In the genomic region with DNA sequence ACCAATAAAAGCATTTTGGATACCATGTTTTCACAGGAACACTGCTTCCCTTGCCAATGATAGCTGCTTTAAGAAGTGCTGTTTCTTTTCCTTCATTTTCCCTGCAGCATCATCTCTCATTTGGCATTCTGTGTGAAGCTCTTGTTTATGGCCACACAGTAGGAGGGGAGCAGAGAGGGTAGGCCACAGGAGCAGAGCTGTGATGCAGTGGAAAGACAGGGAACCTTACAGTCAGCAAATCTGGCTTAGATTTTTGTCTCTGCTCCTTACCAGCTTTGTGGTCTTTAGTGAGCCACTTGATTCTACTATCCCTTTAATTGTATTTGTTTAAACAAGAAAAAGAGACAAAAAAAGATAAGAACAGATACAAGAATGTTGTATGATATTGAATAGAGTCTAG, we compare ENCODE assay signal across 22 cellular contexts.
"Had no signal": no experiment of that assay in that cellular context is flagged by ENCODE, and none has a peak within 500 bp of the region (broad histone marks: within the 10 kb centered on the region; RNA-seq: fewer than 3 reads in every experiment).

No MANE protein-coding gene starts in this region.

- H3K36me3 Mint-ChIP-seq: naive thymus-derived CD4-positive, alpha-beta T cell; stimulated activated memory B cell treated with anti-CD40 and anti-IgM and Interleukin-4, amounts not matched to agents 10 μg/mL and 1 μg/mL and 100 μg/mL, for 72 hours; type B pancreatic cell had no signal

- ATAC-seq: gastroesophageal sphincter; left cardiac atrium; naive thymus-derived CD4-positive, alpha-beta T cell; sciatic nerve; stimulated activated memory B cell treated with anti-CD40 and anti-IgM and Interleukin-4, amounts not matched to agents 10 μg/mL and 1 μg/mL and 100 μg/mL, for 72 hours; stimulated activated naive CD8-positive, alpha-beta T cell treated with anti-CD3 and anti-CD28 coated beads, Interleukin-15, amount 100 ng/mL, for 72 hours had no signal

- H3K27me3 Mint-ChIP-seq: stimulated activated memory B cell treated with anti-CD40 and anti-IgM and Interleukin-4, amounts not matched to agents 10 μg/mL and 1 μg/mL and 100 μg/mL, for 72 hours had no signal

- H3K4me3 ChIP-seq: coronary artery, esophagus muscularis mucosa, gastroesophageal sphincter, left ventricle myocardium inferior, lung, spleen, thyroid gland had no signal

- H3K4me1 Mint-ChIP-seq: naive thymus-derived CD4-positive, alpha-beta T cell; stimulated activated memory B cell treated with anti-CD40 and anti-IgM and Interleukin-4, amounts not matched to agents 10 μg/mL and 1 μg/mL and 100 μg/mL, for 72 hours; stimulated activated naive CD8-positive, alpha-beta T cell treated with anti-CD3 and anti-CD28 coated beads, Interleukin-15, amount 100 ng/mL, for 72 hours had no signal

- H3K27ac ChIP-seq: coronary artery, esophagus muscularis mucosa, gastroesophageal sphincter, left ventricle myocardium inferior, neutrophil, spleen, thyroid gland had no signal

- DNase-seq: effector CD8-positive, alpha-beta T cell; foreskin fibroblast; glutamatergic neuron; islet precursor cell; left cardiac atrium; left ventricle myocardium inferior; naive thymus-derived CD4-positive, alpha-beta T cell; posterior cingulate gyrus; spleen; stimulated activated CD4-positive, alpha-beta T cell treated with anti-CD3 and anti-CD28 coated beads, Interleukin-15, amount 100 ng/mL, for 24 hours; stimulated activated CD4-positive, alpha-beta T cell treated with anti-CD3 and anti-CD28 coated beads, Interleukin-1b, Interleukin-23, amount 100 ng/mL, for 48 hours; stimulated activated CD4-positive, alpha-beta T cell treated with anti-CD3 and anti-CD28 coated beads, Interleukin-4, amount 100 ng/mL, for 24 hours; stimulated activated naive CD8-positive, alpha-beta T cell treated with anti-CD3 and anti-CD28 coated beads, Interleukin-15, amount 100 ng/mL, for 72 hours; thyroid gland had no signal

- H3K9me3 Mint-ChIP-seq: naive thymus-derived CD4-positive, alpha-beta T cell; stimulated activated memory B cell treated with anti-CD40 and anti-IgM and Interleukin-4, amounts not matched to agents 10 μg/mL and 1 μg/mL and 100 μg/mL, for 72 hours; stimulated activated naive CD8-positive, alpha-beta T cell treated with anti-CD3 and anti-CD28 coated beads, Interleukin-15, amount 100 ng/mL, for 72 hours; type B pancreatic cell had no signal

- H3K4me3 Mint-ChIP-seq: naive thymus-derived CD4-positive, alpha-beta T cell; stimulated activated memory B cell treated with anti-CD40 and anti-IgM and Interleukin-4, amounts not matched to agents 10 μg/mL and 1 μg/mL and 100 μg/mL, for 72 hours; stimulated activated naive CD8-positive, alpha-beta T cell treated with anti-CD3 and anti-CD28 coated beads, Interleukin-15, amount 100 ng/mL, for 72 hours; type B pancreatic cell had no signal

- H3K27me3 ChIP-seq: esophagus muscularis mucosa, gastroesophageal sphincter, spleen, thyroid gland had no signal

- H3K27ac Mint-ChIP-seq: naive thymus-derived CD4-positive, alpha-beta T cell; stimulated activated memory B cell treated with anti-CD40 and anti-IgM and Interleukin-4, amounts not matched to agents 10 μg/mL and 1 μg/mL and 100 μg/mL, for 72 hours; stimulated activated naive CD8-positive, alpha-beta T cell treated with anti-CD3 and anti-CD28 coated beads, Interleukin-15, amount 100 ng/mL, for 72 hours; type B pancreatic cell had no signal
